1 cellular context compared by ENCODE assay signal in genomic region chr1:199082778-199083389, GRCh38.
TF ChIP-seq lines count a peak whose summit lies in the region.

No MANE protein-coding gene starts in this region.

TF ChIP-seq in IMR-90, 13 proteins besides CTCF, POLR2A, EP300 and RAD21:
- TF ChIP-seq MAFK (IDR thresholded peaks at IDR 0.05; ENCODE audit: low read depth, low read length) (no peak), FOS (IDR thresholded peaks at IDR 0.05; ENCODE audit: low read depth, low read length) (no peak)
